In the genomic region with DNA sequence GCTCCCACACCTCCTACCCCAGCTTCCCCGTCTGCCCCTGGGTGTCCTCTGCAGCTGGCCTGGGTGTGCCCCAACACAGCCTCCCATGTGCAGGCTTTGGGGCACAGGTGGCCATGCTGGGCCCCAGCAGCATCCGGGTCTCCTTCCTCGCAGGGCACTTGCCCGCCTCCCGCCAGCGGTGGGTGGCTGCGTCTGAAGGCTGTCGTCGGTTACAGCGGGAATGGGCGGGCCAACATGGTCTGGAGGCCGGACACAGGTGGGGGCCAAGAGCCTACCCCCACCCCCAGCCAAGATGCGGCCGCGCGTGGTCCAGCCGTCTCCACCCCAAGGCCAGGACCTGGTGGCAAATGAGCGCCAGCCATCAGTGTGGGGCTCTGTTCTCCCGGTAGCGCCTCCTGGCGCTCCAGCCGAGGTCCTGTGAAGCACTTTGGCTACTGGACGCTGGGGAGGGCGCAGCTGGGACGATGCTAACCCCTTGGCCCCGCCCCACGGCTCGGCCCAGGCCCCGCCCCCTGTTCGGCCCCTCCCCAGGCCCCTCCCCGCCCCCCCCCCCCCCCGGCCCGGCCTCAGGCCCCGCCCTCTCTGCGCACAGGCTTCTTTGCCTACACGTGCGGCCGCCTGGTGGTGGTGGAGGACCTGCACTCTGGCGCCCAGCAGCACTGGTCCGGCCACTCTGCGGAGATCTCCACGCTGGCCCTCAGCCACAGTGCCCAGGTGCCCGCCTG, we compare ENCODE assay signal across 9 cellular contexts.
A peak's percentile ranks its signal among the peaks of the same experiment; 100 is the strongest.
DNase-seq lines count a peak whose midpoint lies in the region; ATAC-seq, FAIRE-seq and TF ChIP-seq lines count a peak whose summit lies in the region.
"Had no signal": no experiment of that assay in that cellular context is flagged by ENCODE, and none has a peak within 500 bp of the region (broad histone marks: within the 10 kb centered on the region; RNA-seq: fewer than 3 reads in every experiment).

No MANE protein-coding gene starts in this region.

- in situ Hi-C loops in GM13977 (cut with MboI; ENCODE audit: low pct_unique_long_range_greater_than_20kb, low sequenced_read_pairs, unreplicated experiment), result no loop called here

- ATAC-seq in HG03378 (IDR thresholded peaks at IDR 0.05; ENCODE audit: unreplicated experiment) (peak; percentile 37), GM18519 (IDR thresholded peaks at IDR 0.05; ENCODE audit: low FRiP score, unreplicated experiment) (no peak)

- TF ChIP-seq CTCF in GM13977 (IDR thresholded peaks at IDR 0.05; ENCODE audit: extremely low read depth, insufficient read depth, missing control alignments), result peak; percentile 62

- no peak for FAIRE-seq in urothelium cell line (lab: Jason Lieb, UNC)
- FAIRE-seq: islet of Langerhans had no signal

- DNase-seq in GM13977 (ENCODE audit: low spot score) (peak; percentile 98), SHP77 treated with DMSO at 0.1 percent for 48 hours (lab: John Stamatoyannopoulos, UW) (peak; percentile 56), foreskin melanocyte (peak; percentile 70), non-pigmented ciliary epithelial cell (ENCODE audit: low read depth) (peak; percentile 30), urothelium cell line (ENCODE audit: low spot score) (peak; percentile 86)
- DNase-seq in activated naive CD4-positive, alpha-beta T cell treated with Interleukin-2 at 50 U/mL for 16 hours, result peak; percentile 66

Comparison
In these comparisons a context has a peak if more than half of its experiments do, and no peak if none do; other contexts are left out.
1. DNase-seq: peak in every context shown above with its lines; median percentile 98 in GM13977; 86 in urothelium cell line; 70 in foreskin melanocyte; 66 in activated naive CD4-positive, alpha-beta T cell treated with Interleukin-2 at 50 U/mL for 16 hours; 56 in SHP77 treated with DMSO at 0.1 percent for 48 hours; 30 in non-pigmented ciliary epithelial cell.